10 cellular contexts compared by ENCODE assay signal in the genomic region with DNA sequence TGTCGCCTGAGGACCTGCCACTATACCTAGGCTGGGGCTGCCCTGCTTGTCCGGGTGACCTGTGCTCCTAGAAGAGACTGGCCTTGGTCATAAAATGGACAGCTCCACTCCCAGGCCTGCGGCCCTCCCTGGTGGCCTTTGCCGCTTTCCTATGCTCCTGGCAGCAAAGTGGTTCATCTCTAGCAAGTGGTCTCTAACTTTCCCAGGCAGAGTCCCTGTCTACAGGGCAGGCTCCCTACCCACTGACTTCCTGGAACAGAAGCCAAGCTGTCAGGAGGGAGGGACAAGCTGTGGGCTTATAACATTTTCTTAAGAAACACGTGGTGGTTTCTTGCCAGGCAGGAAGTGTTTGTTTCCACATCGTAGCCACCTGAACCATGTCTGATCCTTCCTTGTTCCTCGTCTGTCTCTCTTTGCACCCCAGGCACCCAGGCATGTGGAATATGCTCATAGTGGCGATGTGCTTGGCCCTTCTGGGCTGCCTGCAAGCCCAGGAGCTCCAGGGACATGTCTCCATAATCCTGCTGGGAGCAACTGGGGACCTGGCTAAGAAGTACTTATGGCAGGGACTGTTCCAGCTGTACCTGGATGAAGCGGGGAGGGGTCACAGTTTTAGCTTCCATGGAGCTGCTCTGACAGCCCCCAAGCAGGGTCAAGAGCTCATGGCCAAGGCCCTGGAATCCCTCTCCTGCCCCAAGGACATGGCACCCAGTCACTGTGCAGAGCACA. TPM values are rescaled to one million over a fixed set of nuclear protein-coding genes. Genes with fewer than 3 reads are reported as not detected.
DNase-seq lines count a peak whose midpoint lies in the region; ATAC-seq and TF ChIP-seq lines count a peak whose summit lies in the region.
"Had no signal": no experiment of that assay in that cellular context is flagged by ENCODE, and none has a peak within 500 bp of the region (broad histone marks: within the 10 kb centered on the region; RNA-seq: fewer than 3 reads in every experiment).

No MANE protein-coding gene starts in this region.

- H3K27ac Mint-ChIP-seq in natural killer cell treated with Interleukin-12 subunit alpha and Interleukin-12 subunit beta and Interleukin-15 and Interleukin-18, amount 100 ng/mL, for 72 hours = peak overlapping the region; percentile 27 to 83
- no peak overlapping the region for H3K27ac Mint-ChIP-seq in natural killer cell
- H3K27ac Mint-ChIP-seq in memory B cell = peak overlapping the region; percentile 31

- no peak for ATAC-seq in natural killer cell treated with Interleukin-12 subunit alpha and Interleukin-12 subunit beta and Interleukin-15 and Interleukin-18, amount 100 ng/mL, for 72 hours
- ATAC-seq in natural killer cell = no peak
- ATAC-seq in memory B cell (ENCODE audit: low read depth) = no peak

- peaks cover 92% of the 10 kb centered on the region for H3K4me1 ChIP-seq in vagina

- H3K4me1 Mint-ChIP-seq in natural killer cell treated with Interleukin-12 subunit alpha and Interleukin-12 subunit beta and Interleukin-15 and Interleukin-18, amount 100 ng/mL, for 72 hours (ENCODE audit: low read depth in 2 of 2) = peaks cover 21 to 22% of the 10 kb centered on the region in 2 donors
- peaks cover 22 to 25% of the 10 kb centered on the region in 2 donors for H3K4me1 Mint-ChIP-seq in natural killer cell
- peaks cover 12% of the 10 kb centered on the region for H3K4me1 Mint-ChIP-seq in memory B cell

- H3K27me3 Mint-ChIP-seq in natural killer cell treated with Interleukin-12 subunit alpha and Interleukin-12 subunit beta and Interleukin-15 and Interleukin-18, amount 100 ng/mL, for 72 hours = peaks cover 0 to 2% of the 10 kb centered on the region in 2 donors
- H3K27me3 Mint-ChIP-seq in natural killer cell (ENCODE audit: low read depth in 2 of 2) = no peaks in the 10 kb centered on the region
- H3K27me3 Mint-ChIP-seq in memory B cell = no peaks in the 10 kb centered on the region

- peak overlapping the region; percentile 30 for H3K4me3 Mint-ChIP-seq in natural killer cell treated with Interleukin-12 subunit alpha and Interleukin-12 subunit beta and Interleukin-15 and Interleukin-18, amount 100 ng/mL, for 72 hours
- H3K4me3 Mint-ChIP-seq in natural killer cell (no peak overlapping the region), memory B cell (no peak overlapping the region)
- H3K4me3 Mint-ChIP-seq: CD14-positive monocyte had no signal

- no peaks in the 10 kb centered on the region for H3K27me3 ChIP-seq in vagina

- no peak for TF ChIP-seq CTCF in natural killer cell (IDR thresholded peaks at IDR 0.05)
- TF ChIP-seq CTCF in astrocyte of the spinal cord (IDR thresholded peaks at IDR 0.05; ENCODE audit: low read depth, low read length) = no peak
- TF ChIP-seq CTCF in vagina (IDR thresholded peaks at IDR 0.05) = no peak

- H3K36me3 ChIP-seq in vagina = peaks cover 0 to 22% of the 10 kb centered on the region in 2 donors

- no peaks in the 10 kb centered on the region for H3K36me3 Mint-ChIP-seq in natural killer cell treated with Interleukin-12 subunit alpha and Interleukin-12 subunit beta and Interleukin-15 and Interleukin-18, amount 100 ng/mL, for 72 hours
- H3K36me3 Mint-ChIP-seq in natural killer cell (no peaks in the 10 kb centered on the region), memory B cell (peaks cover 11% of the 10 kb centered on the region)

- H3K4me3 ChIP-seq in astrocyte of the spinal cord (ENCODE audit: low read depth, low read length) (no peak overlapping the region), vagina (no peak overlapping the region)

- TF ChIP-seq POLR2A in vagina (IDR thresholded peaks at IDR 0.05) (no peak), erythroblast (IDR thresholded peaks at IDR 0.05; ENCODE audit: low read length) (no peak)

- DNase-seq in natural killer cell treated with Interleukin-12 subunit alpha and Interleukin-12 subunit beta and Interleukin-15 and Interleukin-18, amount 100 ng/mL, for 72 hours (ENCODE audit: low spot score) = no peak
- no peak for DNase-seq in natural killer cell
- peak; percentile 14 for DNase-seq in astrocyte of the spinal cord (ENCODE audit: low read depth, low spot score)
- DNase-seq in memory B cell (ENCODE audit: low spot score in 2 of 2) = no peak
- peak; percentile 88 to 91 for DNase-seq in vagina (ENCODE audit: extremely low spot score in 2 of 2)
- DNase-seq in erythroblast (lab: John Stamatoyannopoulos, UW) = no peak
- DNase-seq in COR-L47 (lab: John Stamatoyannopoulos, UW) = no peak
- no peak for DNase-seq in activated effector memory CD4-positive, alpha-beta T cell treated with Interleukin-2 at 50 U/mL for 16 hours
- DNase-seq: activated T-cell treated with anti-CD3 and anti-CD28 coated beads for 4 hours had no signal

- no peaks in the 10 kb centered on the region for H3K9me3 ChIP-seq in vagina

- H3K27ac ChIP-seq in vagina = peak overlapping the region; percentile 86

- in situ Hi-C loops in astrocyte of the spinal cord (cut with HindIII; ENCODE audit: low sequenced_read_pairs) = no loop called here

- H3K9me3 Mint-ChIP-seq in natural killer cell treated with Interleukin-12 subunit alpha and Interleukin-12 subunit beta and Interleukin-15 and Interleukin-18, amount 100 ng/mL, for 72 hours = no peaks in the 10 kb centered on the region
- H3K9me3 Mint-ChIP-seq in natural killer cell (no peaks in the 10 kb centered on the region), memory B cell (no peaks in the 10 kb centered on the region)

- intact Hi-C loops in natural killer cell (cut with micrococcal nuclease) (no loop called here), vagina (cut with DNase I) (no loop called here)

RNA-seq across cellular contexts. Expression of gene H6PD, which starts 10.1 kb away (rescaled TPM):
- total RNA-seq in natural killer cell treated with Interleukin-12 subunit alpha and Interleukin-12 subunit beta and Interleukin-15 and Interleukin-18, amount 100 ng/mL, for 72 hours = 10 to 100 TPM; 14.1 to 15.1 TPM
- total RNA-seq in natural killer cell (10 to 100 TPM; 24.3 to 37.1 (median 31.2) TPM), vagina (65.1 TPM)

RNA-seq across cellular contexts. Expression of gene SPSB1, which starts 48.0 kb away (rescaled TPM):
- 1 to 10 TPM in 1 of 2 donors, under 1 TPM in 1; 0.78 to 1.4 TPM for total RNA-seq in natural killer cell treated with Interleukin-12 subunit alpha and Interleukin-12 subunit beta and Interleukin-15 and Interleukin-18, amount 100 ng/mL, for 72 hours
- total RNA-seq in natural killer cell = 1 to 10 TPM in 2 of 3 donors, under 1 TPM in 1; 0.82 to 3.0 (median 1.5) TPM
- total RNA-seq in vagina = 40.0 TPM

Comparison
In these comparisons a context has a peak if more than half of its experiments do, and no peak if none do; other contexts are left out.
1. H3K27ac Mint-ChIP-seq: peak in natural killer cell treated with Interleukin-12 subunit alpha and Interleukin-12 subunit beta and Interleukin-15 and Interleukin-18, amount 100 ng/mL, for 72 hours (2 of 2) and memory B cell (single experiment); none in natural killer cell (0 of 2).
2. DNase-seq: peak in astrocyte of the spinal cord (single experiment) and vagina (2 of 2); none in natural killer cell treated with Interleukin-12 subunit alpha and Interleukin-12 subunit beta and Interleukin-15 and Interleukin-18, amount 100 ng/mL, for 72 hours (single experiment), natural killer cell (single experiment), memory B cell (0 of 2), erythroblast (0 of 2), COR-L47 (single experiment) and activated effector memory CD4-positive, alpha-beta T cell treated with Interleukin-2 at 50 U/mL for 16 hours (single experiment).
3. RNA of gene SPSB1, which starts 48.0 kb away (total RNA-seq): 40.0 TPM in vagina (single experiment); 0.82 to 3.0 TPM in natural killer cell and 0.78 to 1.4 TPM in natural killer cell treated with Interleukin-12 subunit alpha and Interleukin-12 subunit beta and Interleukin-15 and Interleukin-18, amount 100 ng/mL, for 72 hours; every median in the first group is over 10 times any median in the second.